In genomic region chr17:17454276-17454675, GRCh38 we compare ENCODE assay signal across 26 cellular contexts. TPM values are rescaled to one million over a fixed set of nuclear protein-coding genes. Genes with fewer than 3 reads are reported as not detected.
"Had no signal": no experiment of that assay in that cellular context is flagged by ENCODE, and none has a peak within 500 bp of the region (broad histone marks: within the 10 kb centered on the region; RNA-seq: fewer than 3 reads in every experiment).

No MANE protein-coding gene starts in this region.

- H3K4me1 ChIP-seq: esophagus muscularis mucosa, foreskin keratinocyte, gastroesophageal sphincter, heart left ventricle had no signal

- H3K36me3 ChIP-seq: esophagus muscularis mucosa, gastroesophageal sphincter, heart left ventricle had no signal

- DNase-seq: dermis blood vessel endothelial cell; dorsolateral prefrontal cortex; effector CD4-positive, alpha-beta T cell; effector memory CD4-positive, alpha-beta T cell; foreskin keratinocyte; heart left ventricle; hypothalamus; immature natural killer cell; kidney; kidney glomerular epithelial cell; left colon; left ventricle myocardium superior; mammary epithelial cell; mesendoderm; midbrain; naive thymus-derived CD4-positive, alpha-beta T cell had no signal

- ATAC-seq: foreskin keratinocyte; gastroesophageal sphincter; heart left ventricle; left colon; left lobe of liver; left ventricle myocardium superior; naive thymus-derived CD4-positive, alpha-beta T cell had no signal

- H3K27ac ChIP-seq: coronary artery, dorsolateral prefrontal cortex, esophagus muscularis mucosa, foreskin keratinocyte, gastroesophageal sphincter, heart left ventricle, hepatocyte had no signal

- H3K4me1 Mint-ChIP-seq: immature natural killer cell; memory B cell; naive thymus-derived CD4-positive, alpha-beta T cell had no signal

- H2AFZ ChIP-seq: hepatocyte had no signal

- H3K4me3 ChIP-seq: coronary artery, dorsolateral prefrontal cortex, esophagus muscularis mucosa, gastroesophageal sphincter, heart left ventricle, hepatocyte, lung had no signal

- H3K9me3 ChIP-seq: esophagus muscularis mucosa, gastroesophageal sphincter, heart left ventricle had no signal

- H3K36me3 Mint-ChIP-seq: immature natural killer cell; memory B cell; naive thymus-derived CD4-positive, alpha-beta T cell had no signal

- H3K9me3 Mint-ChIP-seq: immature natural killer cell; memory B cell; naive thymus-derived CD4-positive, alpha-beta T cell had no signal

- H3K79me2 ChIP-seq: hepatocyte had no signal

- FAIRE-seq: colon, endometrium, frontal cortex, kidney had no signal

- H3K27me3 ChIP-seq: hepatocyte had no signal

- H3K4me3 Mint-ChIP-seq: immature natural killer cell; memory B cell; naive thymus-derived CD4-positive, alpha-beta T cell had no signal

- H3K27ac Mint-ChIP-seq: immature natural killer cell, memory B cell had no signal

- H3K4me2 ChIP-seq: hepatocyte had no signal

RNA-seq across cellular contexts. Expression of gene RASD1, which starts 41.9 kb away (rescaled TPM):
- polyA plus RNA-seq: mammary epithelial cell; naive thymus-derived CD4-positive, alpha-beta T cell had no signal
